Comparison of ENCODE assay signal across 1 cellular context in genomic region chr2:24973812-24974211, GRCh38.
TF ChIP-seq lines count a peak whose summit lies in the region.

No MANE protein-coding gene starts in this region.

TF ChIP-seq in K562, 482 proteins besides CTCF, POLR2A, EP300 and RAD21 (continued from another document and continues in another):
- TF ChIP-seq ZNF592 (IDR thresholded peaks at IDR 0.05): peak; percentile 62
- TF ChIP-seq ZBTB5 (IDR thresholded peaks at IDR 0.05): no peak
- TF ChIP-seq GABPA (tag; conservative IDR thresholded peaks at IDR 0.05; ENCODE audit: low read depth): peak; percentile 81
- TF ChIP-seq KDM5B (IDR thresholded peaks at IDR 0.05; ENCODE audit: insufficient replicate concordance, low read depth, low read length): no peak
- no peak for TF ChIP-seq HDAC8 (tag; IDR thresholded peaks at IDR 0.05)
- TF ChIP-seq CHAMP1 (IDR thresholded peaks at IDR 0.05): no peak
- TF ChIP-seq DPF2 (IDR thresholded peaks at IDR 0.05): peak; percentile 76; the same call in 1 of the 2 replicates
- no peak for TF ChIP-seq BACH1 (tag; IDR thresholded peaks at IDR 0.05)
- no peak for TF ChIP-seq ERF (CRISPR knock-in tag; IDR thresholded peaks at IDR 0.05)
- no peak for TF ChIP-seq ZNF57 (CRISPR knock-in tag; IDR thresholded peaks at IDR 0.05)
- TF ChIP-seq ZNF282 (CRISPR knock-in tag; IDR thresholded peaks at IDR 0.05): no peak
- no peak for TF ChIP-seq ZNF274 (IDR thresholded peaks at IDR 0.05; ENCODE audit: borderline replicate concordance, low read depth, low read length)
- TF ChIP-seq RERE (CRISPR knock-in tag; IDR thresholded peaks at IDR 0.05; ENCODE audit: borderline replicate concordance): no peak
- no peak for TF ChIP-seq FOXA3 (CRISPR knock-in tag; conservative IDR thresholded peaks at IDR 0.05 in 1 of 2, IDR thresholded peaks at IDR 0.05 in 1 of 2)
- no peak for TF ChIP-seq MTA3 (IDR thresholded peaks at IDR 0.05; ENCODE audit: borderline replicate concordance)
- TF ChIP-seq MIER1 (IDR thresholded peaks at IDR 0.05; ENCODE audit: low read depth): no peak
- TF ChIP-seq SMAD1 (IDR thresholded peaks at IDR 0.05; ENCODE audit: low read depth, low read length, partially characterized antibody): no peak
- TF ChIP-seq MEF2D (tag; conservative IDR thresholded peaks at IDR 0.05; ENCODE audit: low read depth): no peak
- no peak for TF ChIP-seq ZNF507 (tag; conservative IDR thresholded peaks at IDR 0.05)
- TF ChIP-seq FOXJ2 (tag; IDR thresholded peaks at IDR 0.05): 0 out of 2 replicates have a peak, but pooled peaks have one; percentile 21
- no peak for TF ChIP-seq FOXJ3 (CRISPR knock-in tag; IDR thresholded peaks at IDR 0.05)
- TF ChIP-seq L3MBTL2 (IDR thresholded peaks at IDR 0.05): peak; percentile 72
- TF ChIP-seq ZNF217 (CRISPR knock-in tag; IDR thresholded peaks at IDR 0.05): no peak
- TF ChIP-seq TEAD4 (IDR thresholded peaks at IDR 0.05; ENCODE audit: low read length): peak; percentile 37; the same call in 1 of the 2 replicates
- no peak for TF ChIP-seq TEAD4 (CRISPR knock-in tag; IDR thresholded peaks at IDR 0.05; ENCODE audit: borderline replicate concordance)
- no peak for TF ChIP-seq NFRKB (IDR thresholded peaks at IDR 0.05; ENCODE audit: low read depth)
- no peak for TF ChIP-seq NFYB (IDR thresholded peaks at IDR 0.05; ENCODE audit: extremely low read depth, insufficient read length)
- no peak for TF ChIP-seq LARP7 (IDR thresholded peaks at IDR 0.05)
- TF ChIP-seq FIP1L1 (IDR thresholded peaks at IDR 0.05; ENCODE audit: low read depth, low read length, poor library complexity, severe bottlenecking): no peak
- no peak for TF ChIP-seq DLX4 (CRISPR knock-in tag; IDR thresholded peaks at IDR 0.05)
- no peak for TF ChIP-seq HLTF (IDR thresholded peaks at IDR 0.05)
- no peak for TF ChIP-seq NFIX (CRISPR knock-in tag; IDR thresholded peaks at IDR 0.05; ENCODE audit: low read depth)
- TF ChIP-seq BCL6 (CRISPR knock-in tag; IDR thresholded peaks at IDR 0.05): no peak
- TF ChIP-seq RNF2 (IDR thresholded peaks at IDR 0.05): no peak
- peak; percentile 66 for TF ChIP-seq ARID1B (IDR thresholded peaks at IDR 0.05)
- no peak for TF ChIP-seq PRPF4 (IDR thresholded peaks at IDR 0.05; ENCODE audit: insufficient read depth, low read depth, low read length, poor library complexity, severe bottlenecking)
- peak; percentile 49; the same call in 1 of the 2 replicates for TF ChIP-seq MYC (IDR thresholded peaks at IDR 0.05; ENCODE audit: low read depth, low read length)
- TF ChIP-seq MYC (CRISPR knock-in tag; IDR thresholded peaks at IDR 0.05; ENCODE audit: borderline replicate concordance, low read depth): no peak
- no peak for TF ChIP-seq PTTG1 (tag; IDR thresholded peaks at IDR 0.05; ENCODE audit: low read depth)
- no peak for TF ChIP-seq YBX1 (IDR thresholded peaks at IDR 0.05)
- TF ChIP-seq KDM4B (IDR thresholded peaks at IDR 0.05; ENCODE audit: borderline replicate concordance in 2 of 2, low read depth in 1 of 2): no peak
